In genomic region chr1:55214214-55214902, GRCh38 we compare ENCODE assay signal across 8 cellular contexts. TPM values are rescaled to one million over a fixed set of nuclear protein-coding genes. Genes with fewer than 3 reads are reported as not detected.
DNase-seq lines count a peak whose midpoint lies in the region; ATAC-seq and TF ChIP-seq lines count a peak whose summit lies in the region.

No MANE protein-coding gene starts in this region.

- peak overlapping the region; percentile 79 for H3K4me3 ChIP-seq in lower leg skin (ENCODE audit: low read depth, poor library complexity, severe bottlenecking)

- TF ChIP-seq RAD21 in Ishikawa (IDR thresholded peaks at IDR 0.05; ENCODE audit: low read depth) = no peak

- peak overlapping the region; percentile 92 for H3K27ac Mint-ChIP-seq in dendritic cell treated with granulocyte-macrophage colony-stimulating factor and Interleukin-4, amounts not matched to agents 40 ng/mL and 50 ng/mL, for 4 days

- H3K4me3 Mint-ChIP-seq in dendritic cell treated with granulocyte-macrophage colony-stimulating factor and Interleukin-4, amounts not matched to agents 40 ng/mL and 50 ng/mL, for 4 days = peak overlapping the region; percentile 91

- no peak; the same call in 1 of the 2 replicates for TF ChIP-seq EP300 in Ishikawa (IDR thresholded peaks at IDR 0.05; ENCODE audit: borderline replicate concordance)

- no peaks in the 10 kb centered on the region for H3K27me3 Mint-ChIP-seq in dendritic cell treated with granulocyte-macrophage colony-stimulating factor and Interleukin-4, amounts not matched to agents 40 ng/mL and 50 ng/mL, for 4 days

- H3K4me1 Mint-ChIP-seq in dendritic cell treated with granulocyte-macrophage colony-stimulating factor and Interleukin-4, amounts not matched to agents 40 ng/mL and 50 ng/mL, for 4 days (ENCODE audit: low read depth) = peaks cover 72% of the 10 kb centered on the region

- ATAC-seq in GM21529 (IDR thresholded peaks at IDR 0.05; ENCODE audit: unreplicated experiment) = peak; percentile 30

- no peaks in the 10 kb centered on the region for H3K9me3 Mint-ChIP-seq in dendritic cell treated with granulocyte-macrophage colony-stimulating factor and Interleukin-4, amounts not matched to agents 40 ng/mL and 50 ng/mL, for 4 days

- intact Hi-C loops in dendritic cell treated with granulocyte-macrophage colony-stimulating factor and Interleukin-4, amounts not matched to agents 40 ng/mL and 50 ng/mL, for 4 days (cut with micrococcal nuclease) = loop anchor here (2.0 to 5.0 kb wide), 2 partner anchors 62 to 72 kb away; no protein-coding TSS in a partner anchor
- intact Hi-C loops in lower leg skin (cut with DNase I; ENCODE audit: low total_unique reads) = no loop called here

- H3K36me3 Mint-ChIP-seq in dendritic cell treated with granulocyte-macrophage colony-stimulating factor and Interleukin-4, amounts not matched to agents 40 ng/mL and 50 ng/mL, for 4 days (ENCODE audit: low read depth) = peaks cover 12% of the 10 kb centered on the region

- TF ChIP-seq CTCF in VCaP (conservative IDR thresholded peaks at IDR 0.05) = no peak
- no peak for TF ChIP-seq CTCF in lower leg skin (IDR thresholded peaks at IDR 0.05)

- WGBS in lower leg skin, 2 donors = 1% methylated on average over 22 to 27 of the region's 40 CpGs

- no peak for TF ChIP-seq POLR2A in lower leg skin (IDR thresholded peaks at IDR 0.05)

- peak overlapping the region; percentile 97 for H3K27ac ChIP-seq in VCaP

- DNase-seq in Daoy (ENCODE audit: low read depth) (peak; percentile 55), lower leg skin (ENCODE audit: low spot score in 2 of 2) (peak; percentile 37 to 87), SIG-M5 treated with dmso at 0.1 percent for 504 hours (lab: John Stamatoyannopoulos, UW; ENCODE audit: unreplicated experiment) (no peak)
- peak; percentile 8 for DNase-seq in stimulated activated CD8-positive, alpha-beta memory T cell treated with anti-CD3 and anti-CD28 coated beads, Interleukin-15, amount 100 ng/mL, for 24 hours (ENCODE audit: low read depth)

TF ChIP-seq in Ishikawa, 13 proteins besides CTCF, POLR2A, EP300 and RAD21:
- no peak for TF ChIP-seq CEBPB (IDR thresholded peaks at IDR 0.05)
- no peak for TF ChIP-seq CREB1 (IDR thresholded peaks at IDR 0.05; ENCODE audit: low read depth)
- TF ChIP-seq, protein P1, sequence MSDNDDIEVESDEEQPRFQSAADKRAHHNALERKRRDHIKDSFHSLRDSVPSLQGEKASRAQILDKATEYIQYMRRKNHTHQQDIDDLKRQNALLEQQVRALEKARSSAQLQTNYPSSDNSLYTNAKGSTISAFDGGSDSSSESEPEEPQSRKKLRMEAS (IDR thresholded peaks at IDR 0.05) = peak; percentile 13; the same call in 1 of the 2 replicates
- peak; percentile 53; the same call in 1 of the 2 replicates for TF ChIP-seq EGR1 (IDR thresholded peaks at IDR 0.05)
- TF ChIP-seq FOXM1 (IDR thresholded peaks at IDR 0.05; ENCODE audit: borderline replicate concordance, low read depth) = no peak
- TF ChIP-seq USF1 (IDR thresholded peaks at IDR 0.05) = no peak

RNA-seq across cellular contexts. Expression of gene USP24, which starts 0.8 kb away (rescaled TPM):
- total RNA-seq in Daoy (2014; rRNA removed; shearing (Covaris generic)) = 17.8 and 19.7 TPM in 2 replicates
- total RNA-seq in lower leg skin = 10 to 100 TPM; 20.9 to 58.6 (median 40.5) TPM
